In genomic region chr9:133099726-133100517, GRCh38 we compare ENCODE assay signal across 17 cellular contexts. TPM values are rescaled to one million over a fixed set of nuclear protein-coding genes. Genes with fewer than 3 reads are reported as not detected.
DNase-seq lines count a peak whose midpoint lies in the region; ATAC-seq and TF ChIP-seq lines count a peak whose summit lies in the region.
"Had no signal": no experiment of that assay in that cellular context is flagged by ENCODE, and none has a peak within 500 bp of the region (broad histone marks: within the 10 kb centered on the region; RNA-seq: fewer than 3 reads in every experiment).

No MANE protein-coding gene starts in this region.

- peaks cover 13% of the 10 kb centered on the region for H3K9me3 ChIP-seq in RWPE2 (ENCODE audit: severe bottlenecking)
- peaks cover 9% of the 10 kb centered on the region for H3K9me3 ChIP-seq in lower lobe of right lung
- peaks cover 0 to 25% (median 20%) of the 10 kb centered on the region in 8 donors for H3K9me3 ChIP-seq in spleen

- ATAC-seq in RWPE2 (ENCODE audit: low read depth) (no peak), lower lobe of right lung (no peak), GM18502 (IDR thresholded peaks at IDR 0.05; ENCODE audit: poor library complexity, unreplicated experiment) (no peak)

- TF ChIP-seq CTCF in RWPE2 (IDR thresholded peaks at IDR 0.05; ENCODE audit: poor library complexity, severe bottlenecking) (no peak), lower lobe of right lung (IDR thresholded peaks at IDR 0.05) (no peak), spleen (IDR thresholded peaks at IDR 0.05 in 8 of 11, conservative IDR thresholded peaks at IDR 0.05 in 3 of 11) (no peak)

- intact Hi-C loops in lower lobe of right lung (cut with DNase I) (loop anchor here (5.0 kb wide), 1 partner anchor 47 kb away; no protein-coding TSS in a partner anchor), spleen (cut with DNase I; ENCODE audit: low total_unique reads) (no loop called here)

- H3K27ac ChIP-seq in RWPE2 (ENCODE audit: poor library complexity, severe bottlenecking) (no peak overlapping the region), lower lobe of right lung (no peak overlapping the region), spleen (no peak overlapping the region)
- H3K27ac ChIP-seq: SK-N-MC had no signal

- H3K4me3 ChIP-seq in RWPE2 (ENCODE audit: severe bottlenecking) (no peak overlapping the region), lower lobe of right lung (no peak overlapping the region), spleen (no peak overlapping the region)
- H3K4me3 ChIP-seq: SK-N-MC had no signal

- H3K36me3 ChIP-seq in RWPE2 (ENCODE audit: low read depth), result peaks cover 58% of the 10 kb centered on the region
- H3K36me3 ChIP-seq in lower lobe of right lung, result peaks cover 84% of the 10 kb centered on the region
- H3K36me3 ChIP-seq in spleen, result peaks cover 12 to 86% (median 79%) of the 10 kb centered on the region in 6 donors

- DNase-seq in activated effector memory CD4-positive, alpha-beta T cell treated with anti-CD3 and anti-CD28 coated beads, Interleukin-2, amount 50 U/mL, for 16 hours, result peak; percentile 55
- DNase-seq in activated effector memory CD4-positive, alpha-beta T cell treated with Interleukin-2 at 50 U/mL for 16 hours, result no peak
- DNase-seq in RWPE2 (ENCODE audit: low spot score), result peak; percentile 55
- peak; percentile 32 for DNase-seq in lower lobe of right lung
- DNase-seq in spleen, result peak; percentile 69
- DNase-seq in anterior cingulate cortex (lab: John Stamatoyannopoulos, UW), result no peak
- DNase-seq in NCI-H748 treated with DMSO at 0.1 percent for 48 hours (lab: John Stamatoyannopoulos, UW), result no peak
- DNase-seq: 8988T, Karpas-422, NCI-H1694, NCI-H2081, NCI-H2171 treated with DMSO at 0.1 percent for 48 hours, NCI-H526, OCI-M1, SHP77 treated with DMSO at 0.1 percent for 48 hours had no signal

- 86 to 98% (median 97%) methylated on average over 5 to 12 of the region's 12 CpGs for WGBS in spleen, 5 donors

- H3K4me1 ChIP-seq in RWPE2 (ENCODE audit: insufficient read depth, poor library complexity, severe bottlenecking), result no peaks in the 10 kb centered on the region
- no peaks in the 10 kb centered on the region for H3K4me1 ChIP-seq in lower lobe of right lung
- peaks cover 0 to 16% (median 6%) of the 10 kb centered on the region in 6 donors for H3K4me1 ChIP-seq in spleen

- no peak for TF ChIP-seq POLR2A in spleen (IDR thresholded peaks at IDR 0.05)

- H3K27me3 ChIP-seq in RWPE2 (ENCODE audit: insufficient read depth, poor library complexity, severe bottlenecking), result no peaks in the 10 kb centered on the region
- no peaks in the 10 kb centered on the region for H3K27me3 ChIP-seq in lower lobe of right lung (ENCODE audit: low read depth)
- no peaks in the 10 kb centered on the region for H3K27me3 ChIP-seq in spleen (replicated peaks in 1 of 7)

RNA-seq across cellular contexts. Expression of gene RALGDS, which starts 21.1 kb away (rescaled TPM):
- 71.1 TPM for total RNA-seq in lower lobe of right lung
- 10 to 100 TPM; 50.6 to 74.3 (median 60.3) TPM for total RNA-seq in spleen
- 10 to 100 TPM; 21.3 to 40.1 (median 27.2) TPM for polyA plus RNA-seq in spleen

RNA-seq across cellular contexts. Expression of gene CEL, which starts 38.1 kb away (rescaled TPM):
- total RNA-seq in lower lobe of right lung (1.4 TPM), spleen (1 to 10 TPM in 3 of 7 donors, under 1 TPM in 2, not detected in 2; 0.58 to 5.3 (median 1.9) TPM)
- polyA plus RNA-seq in spleen, result under 1 TPM; 0.46 to 0.67 (median 0.55) TPM

Comparison
In these comparisons a context has a peak if more than half of its experiments do, and no peak if none do; other contexts are left out.
1. DNase-seq: peak in activated effector memory CD4-positive, alpha-beta T cell treated with anti-CD3 and anti-CD28 coated beads, Interleukin-2, amount 50 U/mL, for 16 hours (single experiment), RWPE2 (single experiment), lower lobe of right lung (single experiment) and spleen (single experiment); none in activated effector memory CD4-positive, alpha-beta T cell treated with Interleukin-2 at 50 U/mL for 16 hours (single experiment), anterior cingulate cortex (0 of 58) and NCI-H748 treated with DMSO at 0.1 percent for 48 hours (single experiment).